Comparison of ENCODE assay signal across 18 cellular contexts in genomic region chr6:101626264-101626663, GRCh38.
DNase-seq lines count a peak whose midpoint lies in the region; ATAC-seq and TF ChIP-seq lines count a peak whose summit lies in the region.
"Had no signal": no experiment of that assay in that cellular context is flagged by ENCODE, and none has a peak within 500 bp of the region (broad histone marks: within the 10 kb centered on the region; RNA-seq: fewer than 3 reads in every experiment).

No MANE protein-coding gene starts in this region.

- DNase-seq in GM23338 (ENCODE audit: low spot score): peak; percentile 6
- peak; percentile 78 for DNase-seq in NCI-H187 treated with DMSO at 0.1 percent for 48 hours (lab: John Stamatoyannopoulos, UW)
- DNase-seq in SHP77 (lab: John Stamatoyannopoulos, UW): peak; percentile 70 to 84
- peak; percentile 7 for DNase-seq in neural progenitor cell (ENCODE audit: low spot score)
- DNase-seq in NK-92 (lab: John Stamatoyannopoulos, UW; ENCODE audit: unreplicated experiment): no peak
- DNase-seq: activated CD4-positive, alpha-beta T cell treated with anti-CD3 and anti-CD28 coated beads, Interleukin-2, amount 10 ng/mL, durations not matched to agents 7 days and 5 days; activated CD8-positive, alpha-beta memory T cell treated with anti-CD3 and anti-CD28 coated beads, Interleukin-2, amount 50 U/mL, for 4 hours; activated gamma-delta T cell treated with Interleukin-2 at 50 U/mL for 16 hours; left ventricle myocardium superior; stimulated activated CD8-positive, alpha-beta memory T cell treated with anti-CD3 and anti-CD28 coated beads, Interleukin-4, amount 100 ng/mL, for 48 hours; T-cell had no signal

- no peak overlapping the region for H3K4me3 Mint-ChIP-seq in GM23338
- no peak overlapping the region for H3K4me3 Mint-ChIP-seq in neural progenitor cell
- H3K4me3 Mint-ChIP-seq: activated CD4-positive, alpha-beta T cell treated with anti-CD3 and anti-CD28 coated beads, Interleukin-2, amount 10 ng/mL, durations not matched to agents 7 days and 5 days; T-cell had no signal

- no peak overlapping the region for H3K4me3 ChIP-seq in GM23338
- H3K4me3 ChIP-seq in neural progenitor cell: no peak overlapping the region
- H3K4me3 ChIP-seq: cardiac muscle cell, dorsolateral prefrontal cortex, gastroesophageal sphincter, smooth muscle cell had no signal

- H3K4me1 Mint-ChIP-seq in GM23338 (no peaks in the 10 kb centered on the region; the same call in 2 of the 3 replicates), neural progenitor cell (no peaks in the 10 kb centered on the region)
- H3K4me1 Mint-ChIP-seq: activated CD4-positive, alpha-beta T cell treated with anti-CD3 and anti-CD28 coated beads, Interleukin-2, amount 10 ng/mL, durations not matched to agents 7 days and 5 days; T-cell had no signal

- H3F3A ChIP-seq in GM23338 (replicated peaks; ENCODE audit: low read depth) (no peaks in the 10 kb centered on the region), neural progenitor cell (ENCODE audit: low read depth) (no peaks in the 10 kb centered on the region)

- H3K9me3 Mint-ChIP-seq in GM23338: no peaks in the 10 kb centered on the region
- no peaks in the 10 kb centered on the region for H3K9me3 Mint-ChIP-seq in neural progenitor cell
- H3K9me3 Mint-ChIP-seq: activated CD4-positive, alpha-beta T cell treated with anti-CD3 and anti-CD28 coated beads, Interleukin-2, amount 10 ng/mL, durations not matched to agents 7 days and 5 days; T-cell had no signal

- no peaks in the 10 kb centered on the region for H3K4me1 ChIP-seq in GM23338 (ENCODE audit: insufficient read depth)
- H3K4me1 ChIP-seq in neural progenitor cell: no peaks in the 10 kb centered on the region
- H3K4me1 ChIP-seq: gastroesophageal sphincter, parathyroid adenoma had no signal

- H3K9me3 ChIP-seq in neural progenitor cell (ENCODE audit: low read depth): no peaks in the 10 kb centered on the region
- H3K9me3 ChIP-seq: gastroesophageal sphincter had no signal

- H3K27ac Mint-ChIP-seq in GM23338 (no peak overlapping the region), neural progenitor cell (no peak overlapping the region)
- H3K27ac Mint-ChIP-seq: activated CD4-positive, alpha-beta T cell treated with anti-CD3 and anti-CD28 coated beads, Interleukin-2, amount 10 ng/mL, durations not matched to agents 7 days and 5 days; T-cell had no signal

- H3K9me2 ChIP-seq in GM23338 (ENCODE audit: insufficient read depth): no peaks in the 10 kb centered on the region

- no peak overlapping the region for H3K9ac ChIP-seq in neural progenitor cell
- H3K9ac ChIP-seq: parathyroid adenoma had no signal

- ATAC-seq in GM23338 (peak; percentile 54), HG03108 (IDR thresholded peaks at IDR 0.05; ENCODE audit: unreplicated experiment) (no peak), GM18858 (IDR thresholded peaks at IDR 0.05; ENCODE audit: unreplicated experiment) (no peak)
- ATAC-seq: gastroesophageal sphincter, left ventricle myocardium superior, T-cell had no signal

- H4K20me1 ChIP-seq in GM23338 (replicated peaks; ENCODE audit: insufficient read depth) (no peaks in the 10 kb centered on the region), neural progenitor cell (ENCODE audit: low read depth) (no peaks in the 10 kb centered on the region)

- H3K27ac ChIP-seq in GM23338 (ENCODE audit: low read depth) (no peak overlapping the region), neural progenitor cell (no peak overlapping the region)
- H3K27ac ChIP-seq: cardiac muscle cell, dorsolateral prefrontal cortex, gastroesophageal sphincter, parathyroid adenoma had no signal

- H3K36me3 Mint-ChIP-seq in GM23338 (ENCODE audit: low read depth) (no peaks in the 10 kb centered on the region), neural progenitor cell (no peaks in the 10 kb centered on the region)
- H3K36me3 Mint-ChIP-seq: T-cell had no signal

- no peak overlapping the region for H2AFZ ChIP-seq in GM23338
- H2AFZ ChIP-seq in neural progenitor cell (replicated peaks): peak overlapping the region; percentile 94
- H2AFZ ChIP-seq: parathyroid adenoma had no signal

- no peaks in the 10 kb centered on the region for H3K79me2 ChIP-seq in GM23338 (replicated peaks; ENCODE audit: insufficient read depth)
- no peaks in the 10 kb centered on the region for H3K79me2 ChIP-seq in neural progenitor cell (ENCODE audit: low read depth)
- H3K79me2 ChIP-seq: parathyroid adenoma had no signal

- no peak for TF ChIP-seq CTCF in GM23338 (conservative IDR thresholded peaks at IDR 0.05; ENCODE audit: low read depth in 2 of 2)
- no peak for TF ChIP-seq CTCF in neural progenitor cell (IDR thresholded peaks at IDR 0.05)

- H3K4me2 ChIP-seq in GM23338 (no peak overlapping the region), neural progenitor cell (no peak overlapping the region)
- H3K4me2 ChIP-seq: smooth muscle cell had no signal

- H3K27me3 ChIP-seq in GM23338 (ENCODE audit: insufficient read depth): no peaks in the 10 kb centered on the region
- H3K27me3 ChIP-seq in neural progenitor cell: no peaks in the 10 kb centered on the region
- H3K27me3 ChIP-seq: cardiac muscle cell, dorsolateral prefrontal cortex, gastroesophageal sphincter had no signal

- H3K27me3 Mint-ChIP-seq in GM23338 (ENCODE audit: insufficient read depth, low read depth, poor library complexity): no peaks in the 10 kb centered on the region
- H3K27me3 Mint-ChIP-seq in neural progenitor cell (ENCODE audit: insufficient read depth, low read depth): no peaks in the 10 kb centered on the region
- H3K27me3 Mint-ChIP-seq: activated CD4-positive, alpha-beta T cell treated with anti-CD3 and anti-CD28 coated beads, Interleukin-2, amount 10 ng/mL, durations not matched to agents 7 days and 5 days; T-cell had no signal

- H3K36me3 ChIP-seq in GM23338 (ENCODE audit: insufficient read depth) (no peaks in the 10 kb centered on the region), neural progenitor cell (no peaks in the 10 kb centered on the region)
- H3K36me3 ChIP-seq: cardiac muscle cell, gastroesophageal sphincter had no signal

TF ChIP-seq in GM23338, 12 proteins besides CTCF, POLR2A, EP300 and RAD21 (continues in another document):
- TF ChIP-seq REST (IDR thresholded peaks at IDR 0.05; ENCODE audit: unreplicated experiment): no peak
